1 cellular context compared by ENCODE assay signal in genomic region chr3:71690222-71690821, GRCh38.
TF ChIP-seq lines count a peak whose summit lies in the region.

No MANE protein-coding gene starts in this region.

TF ChIP-seq in A549, 52 proteins besides CTCF, POLR2A, EP300 and RAD21 (continued from another document):
- TF ChIP-seq BCL3 (IDR thresholded peaks at IDR 0.05) (no peak), RCOR1 (IDR thresholded peaks at IDR 0.05; ENCODE audit: low read depth, low read length) (no peak)
TF ChIP-seq in A549: peak in this region for 1.
